18 cellular contexts compared by ENCODE assay signal in genomic region chr14:52029881-52030280, GRCh38. TPM values are rescaled to one million over a fixed set of nuclear protein-coding genes. Genes with fewer than 3 reads are reported as not detected.
DNase-seq lines count a peak whose midpoint lies in the region; TF ChIP-seq lines count a peak whose summit lies in the region.
"Had no signal": no experiment of that assay in that cellular context is flagged by ENCODE, and none has a peak within 500 bp of the region (broad histone marks: within the 10 kb centered on the region; RNA-seq: fewer than 3 reads in every experiment).

No MANE protein-coding gene starts in this region.

- H3K36me3 ChIP-seq in A673 (ENCODE audit: insufficient read depth, low read length, poor library complexity, severe bottlenecking), result peaks cover 4% of the 10 kb centered on the region
- peaks cover 28% of the 10 kb centered on the region for H3K36me3 ChIP-seq in brain microvascular endothelial cell (replicated peaks)
- H3K36me3 ChIP-seq in transverse colon, result no peaks in the 10 kb centered on the region

- TF ChIP-seq EP300 in transverse colon (IDR thresholded peaks at IDR 0.05; ENCODE audit: low read depth), result no peak

- TF ChIP-seq POLR2A in transverse colon (IDR thresholded peaks at IDR 0.05), result no peak

- intact Hi-C loops in A673 (cut with micrococcal nuclease; ENCODE audit: unreplicated experiment), result no loop called here
- intact Hi-C loops in transverse colon (cut with DNase I; ENCODE audit: low total_unique reads), result no loop called here

- POLR2A ChIA-PET in A673 (lab: Charles Lee; ENCODE audit: low non-redundant PET), result no interaction called here

- in situ Hi-C loops in brain microvascular endothelial cell (cut with HindIII; ENCODE audit: low pct_ligation_motif_present, low sequenced_read_pairs), result no loop called here
- in situ Hi-C loops in transverse colon (cut with MboI; ENCODE audit: low pct_ligation_motif_present in 1 of 4, low pct_unique_long_range_greater_than_20kb in 1 of 4, low sequenced_read_pairs in 3 of 4), result no loop called here

- WGBS in transverse colon (ENCODE audit: low coverage in 1 of 2), 2 donors, result 67 to 72% methylated on average over 1 of the region's 1 CpG

- H3K4me1 ChIP-seq in A673 (ENCODE audit: insufficient read depth, low read length, poor library complexity, severe bottlenecking) (peaks cover 48% of the 10 kb centered on the region), transverse colon (peaks cover 0 to 4% (median 1%) of the 10 kb centered on the region in 4 donors)
- H3K4me1 ChIP-seq: BLaER1 had no signal

- H3K27me3 ChIP-seq in A673 (replicated peaks; ENCODE audit: insufficient read depth, low read depth, low read length, poor library complexity), result no peaks in the 10 kb centered on the region
- H3K27me3 ChIP-seq in brain microvascular endothelial cell (replicated peaks), result no peaks in the 10 kb centered on the region
- no peaks in the 10 kb centered on the region for H3K27me3 ChIP-seq in transverse colon
- H3K27me3 ChIP-seq: BLaER1 had no signal

- BruUV-seq in A673 (replicated peaks; lab: Mats Ljungman, UMichigan), result no TSS peak

- no peak for DNase-seq in A673 (ENCODE audit: low spot score)
- DNase-seq in ELR (ENCODE audit: low read depth), result peak; percentile 36
- no peak for DNase-seq in brain microvascular endothelial cell
- DNase-seq in lung microvascular endothelial cell (ENCODE audit: low read depth in 2 of 2), result peak; percentile 43 to 60
- no peak for DNase-seq in kidney tubule cell (ENCODE audit: low spot score)
- DNase-seq in transverse colon, result no peak
- no peak for DNase-seq in Kasumi-1 (lab: John Stamatoyannopoulos, UW)
- DNase-seq: Calu3; CD8-positive, alpha-beta T cell; KG1; MV-4-11; NCI-H187 treated with DMSO at 0.1 percent for 48 hours; NCI-H226; NCI-H524; RPMI8226 had no signal

- H3K4me3 ChIP-seq in A673 (ENCODE audit: low read depth, low read length, poor library complexity, severe bottlenecking), result no peak overlapping the region
- no peak overlapping the region for H3K4me3 ChIP-seq in brain microvascular endothelial cell (ENCODE audit: low read depth, low read length)
- no peak overlapping the region for H3K4me3 ChIP-seq in transverse colon
- H3K4me3 ChIP-seq: BLaER1 had no signal

- CTCF ChIA-PET in A673 (lab: Charles Lee), result no interaction called here

- H3K9me3 ChIP-seq in A673 (ENCODE audit: low read depth, low read length, poor library complexity, severe bottlenecking), result no peaks in the 10 kb centered on the region
- H3K9me3 ChIP-seq in transverse colon, result no peaks in the 10 kb centered on the region

- TF ChIP-seq CTCF in A673 (conservative IDR thresholded peaks at IDR 0.05; ENCODE audit: low read depth, low read length), result no peak
- TF ChIP-seq CTCF in brain microvascular endothelial cell (IDR thresholded peaks at IDR 0.05; ENCODE audit: low read depth, low read length, missing control alignments), result no peak
- no peak for TF ChIP-seq CTCF in transverse colon (IDR thresholded peaks at IDR 0.05)

- H3K27ac ChIP-seq in A673 (ENCODE audit: low read depth, low read length, poor library complexity, severe bottlenecking) (peak overlapping the region; percentile 31), brain microvascular endothelial cell (peak overlapping the region; percentile 27), transverse colon (no peak overlapping the region)
- H3K27ac ChIP-seq: BLaER1 had no signal

RNA-seq across cellular contexts. Expression of gene NID2, which starts 39.0 kb away (rescaled TPM):
- 12.6 and 20.3 TPM in 2 replicates for total RNA-seq in A673 (2021)
- total RNA-seq in lung microvascular endothelial cell, result 9.7 and 10.5 TPM in 2 replicates
- total RNA-seq in transverse colon, result 10 to 100 TPM in 3 of 4 donors, 1 to 10 TPM in 1; 8.3 to 62.7 (median 27.4) TPM
- total RNA-seq: A172; Calu3; CD8-positive, alpha-beta T cell; HepG2 had no signal

RNA-seq across cellular contexts. Expression of gene RTRAF, which starts 40.5 kb away (rescaled TPM):
- total RNA-seq in A673 (2021), result 258 and 267 TPM in 2 replicates
- total RNA-seq in lung microvascular endothelial cell, result 107 and 155 TPM in 2 replicates
- total RNA-seq in transverse colon, result 10 to 100 TPM; 28.1 to 92.8 (median 51.5) TPM

Comparison
In these comparisons a context has a peak if more than half of its experiments do, and no peak if none do; other contexts are left out.
1. DNase-seq: peak in ELR (single experiment) and lung microvascular endothelial cell (2 of 2); none in A673 (single experiment), brain microvascular endothelial cell (single experiment), kidney tubule cell (single experiment), transverse colon (single experiment) and Kasumi-1 (0 of 2).
2. H3K27ac ChIP-seq: peak in A673 (single experiment) and brain microvascular endothelial cell (single experiment); none in transverse colon (0 of 4).